In genomic region chr11:12085371-12086251, GRCh38 we compare ENCODE assay signal across 10 cellular contexts. TPM values are rescaled to one million over a fixed set of nuclear protein-coding genes. Genes with fewer than 3 reads are reported as not detected.
A peak's percentile ranks its signal among the peaks of the same experiment; 100 is the strongest.
DNase-seq lines count a peak whose midpoint lies in the region; ATAC-seq and TF ChIP-seq lines count a peak whose summit lies in the region.
"Had no signal": no experiment of that assay in that cellular context is flagged by ENCODE, and none has a peak within 500 bp of the region (broad histone marks: within the 10 kb centered on the region; RNA-seq: fewer than 3 reads in every experiment).

No MANE protein-coding gene starts in this region.

- no peaks in the 10 kb centered on the region for H3K79me2 ChIP-seq in hepatocyte

- H3K4me2 ChIP-seq in hepatocyte: peak overlapping the region; percentile 1

- peaks cover 53 to 55% (median 55%) of the 10 kb centered on the region in 3 donors for H3K4me1 Mint-ChIP-seq in T-cell
- H3K4me1 Mint-ChIP-seq in activated T-cell treated with anti-CD3 and anti-CD28 coated beads, Interleukin-2, amount 50 U/mL, for 72 hours (ENCODE audit: low read depth): peaks cover 54% of the 10 kb centered on the region

- peak; percentile 81 for DNase-seq in EH (ENCODE audit: low read depth)
- DNase-seq in T-cell: no peak
- no peak for DNase-seq in hepatocyte (ENCODE audit: low spot score)
- no peak for DNase-seq in activated T-cell treated with anti-CD3 and anti-CD28 coated beads, Interleukin-2, amount 50 U/mL, for 72 hours
- DNase-seq in mucosa of descending colon: no peak
- DNase-seq in NCI-H2029 (lab: John Stamatoyannopoulos, UW): no peak
- DNase-seq: GF-D8, NCI-H2107 had no signal

- no peaks in the 10 kb centered on the region for H4K20me1 ChIP-seq in hepatocyte (ENCODE audit: insufficient read depth, poor library complexity, severe bottlenecking)

- H3K9me3 ChIP-seq in hepatocyte (ENCODE audit: low read depth): no peaks in the 10 kb centered on the region
- H3K9me3 ChIP-seq in mucosa of descending colon: no peaks in the 10 kb centered on the region

- CTCF ChIA-PET in T-cell (lab: Charles Lee): interaction anchor here (0.6 to 1.0 kb wide), 3 partner anchors 25 to 228 kb away, joined by 3 read pairs; no protein-coding TSS in a partner anchor

- H3K27me3 Mint-ChIP-seq in T-cell: no peaks in the 10 kb centered on the region
- no peaks in the 10 kb centered on the region for H3K27me3 Mint-ChIP-seq in activated T-cell treated with anti-CD3 and anti-CD28 coated beads, Interleukin-2, amount 50 U/mL, for 72 hours (ENCODE audit: low read depth)

- intact Hi-C loops in mucosa of descending colon (cut with DNase I, micrococcal nuclease): no loop called here

- H3K4me3 ChIP-seq in hepatocyte: no peak overlapping the region
- H3K4me3 ChIP-seq in skin epidermis: no peak overlapping the region
- no peak overlapping the region for H3K4me3 ChIP-seq in mucosa of descending colon

- TF ChIP-seq CTCF in hepatocyte (IDR thresholded peaks at IDR 0.05; ENCODE audit: poor library complexity): no peak
- no peak for TF ChIP-seq CTCF in mucosa of descending colon (IDR thresholded peaks at IDR 0.05)

- no peaks in the 10 kb centered on the region for H3K36me3 Mint-ChIP-seq in T-cell
- H3K36me3 Mint-ChIP-seq in activated T-cell treated with anti-CD3 and anti-CD28 coated beads, Interleukin-2, amount 50 U/mL, for 72 hours (ENCODE audit: insufficient read depth in 2 of 2): no peaks in the 10 kb centered on the region

- peaks cover 0 to 3% (median 0%) of the 10 kb centered on the region in 3 donors for H3K9me3 Mint-ChIP-seq in T-cell
- peaks cover 0 to 2% of the 10 kb centered on the region in 2 donors for H3K9me3 Mint-ChIP-seq in activated T-cell treated with anti-CD3 and anti-CD28 coated beads, Interleukin-2, amount 50 U/mL, for 72 hours

- 83% methylated on average over 11 of the region's 11 CpGs for WGBS in hepatocyte (ENCODE audit: low lambda C conversion rate, missing lambda C conversion rate)

- H3K4me1 ChIP-seq in hepatocyte (ENCODE audit: insufficient read depth) (peaks cover 31% of the 10 kb centered on the region), mucosa of descending colon (ENCODE audit: low read depth) (peaks cover 52% of the 10 kb centered on the region)

- H3K9me2 ChIP-seq in hepatocyte (replicated peaks; ENCODE audit: insufficient read depth): no peaks in the 10 kb centered on the region

- H3K36me3 ChIP-seq in hepatocyte (replicated peaks; ENCODE audit: insufficient read depth, low read depth): no peaks in the 10 kb centered on the region
- no peaks in the 10 kb centered on the region for H3K36me3 ChIP-seq in mucosa of descending colon (ENCODE audit: low read depth)

- no peaks in the 10 kb centered on the region for H3K27me3 ChIP-seq in hepatocyte

- ATAC-seq in T-cell (replicated peaks in 1 of 4) (no peak), HG03280 (IDR thresholded peaks at IDR 0.05; ENCODE audit: unreplicated experiment) (no peak), mucosa of descending colon (no peak)
- ATAC-seq in activated T-cell treated with anti-CD3 and anti-CD28 coated beads, Interleukin-2, amount 50 U/mL, for 72 hours (replicated peaks in 1 of 2): no peak

- POLR2A ChIA-PET in T-cell (lab: Charles Lee): no interaction called here

- peak overlapping the region; percentile 75 to 82 for H3K27ac Mint-ChIP-seq in T-cell
- H3K27ac Mint-ChIP-seq in activated T-cell treated with anti-CD3 and anti-CD28 coated beads, Interleukin-2, amount 50 U/mL, for 72 hours: no peak overlapping the region

- peak overlapping the region; percentile 96 for H3K27ac ChIP-seq in hepatocyte
- H3K27ac ChIP-seq in skin epidermis: peak overlapping the region in 20 of 21 experiments; percentile 38 to 94 (median 84)

- H2AFZ ChIP-seq in hepatocyte: no peak overlapping the region

- peak overlapping the region in 1 of 3 donors; percentile 52 for H3K4me3 Mint-ChIP-seq in T-cell
- no peak overlapping the region for H3K4me3 Mint-ChIP-seq in activated T-cell treated with anti-CD3 and anti-CD28 coated beads, Interleukin-2, amount 50 U/mL, for 72 hours

RNA-seq across cellular contexts. Expression of gene MICAL2, which starts 24.8 kb away (rescaled TPM):
- 10 to 100 TPM; 13.7 to 38.7 (median 22.9) TPM for total RNA-seq in T-cell
- total RNA-seq in hepatocyte: 55.6 and 56.0 TPM in 2 replicates
- polyA plus RNA-seq in hepatocyte: 36.8 and 55.8 TPM in 2 replicates
- total RNA-seq in activated T-cell treated with anti-CD3 and anti-CD28 coated beads, Interleukin-2, amount 50 U/mL, for 72 hours: 100 to 1,000 TPM; 227 to 322 TPM
- total RNA-seq in mucosa of descending colon: 100 to 1,000 TPM; 263 to 384 (median 312) TPM
